8 cellular contexts compared by ENCODE assay signal in genomic region chr4:158769175-158769831, GRCh38. TPM values are rescaled to one million over a fixed set of nuclear protein-coding genes. Genes with fewer than 3 reads are reported as not detected.
DNase-seq lines count a peak whose midpoint lies in the region; ATAC-seq and TF ChIP-seq lines count a peak whose summit lies in the region.

No MANE protein-coding gene starts in this region.

- TSS peak; percentile 39 for BruUV-seq in PC-9 (replicated peaks; lab: Mats Ljungman, UMichigan)

- H3K36me3 ChIP-seq in PC-9 (ENCODE audit: low read depth) (no peaks in the 10 kb centered on the region), osteoblast (ENCODE audit: insufficient read depth, low read length) (no peaks in the 10 kb centered on the region)

- CTCF ChIA-PET in PC-9 (lab: Charles Lee) = interaction anchor here (0.6 to 0.9 kb wide), 3 partner anchors 38 to 58 kb away, joined by 3 to 5 read pairs (median 3); no protein-coding TSS in a partner anchor

- POLR2A ChIA-PET in PC-9 (lab: Charles Lee; ENCODE audit: unreplicated experiment) = interaction anchor here (0.6 to 0.7 kb wide), 3 partner anchors 41 to 303 kb away, joined by 3 to 4 read pairs (median 3); no protein-coding TSS in a partner anchor

- H3K9me3 ChIP-seq in PC-9 (ENCODE audit: insufficient read depth, low read depth) = no peaks in the 10 kb centered on the region
- no peaks in the 10 kb centered on the region for H3K9me3 ChIP-seq in osteoblast (ENCODE audit: low read depth, low read length)

- H3K4me3 ChIP-seq in PC-9 = peak overlapping the region; percentile 86
- H3K4me3 ChIP-seq in osteoblast (ENCODE audit: insufficient read depth, low read length) = peak overlapping the region; percentile 97

- H3K79me2 ChIP-seq in PC-9 (ENCODE audit: low read depth) (no peaks in the 10 kb centered on the region), osteoblast (ENCODE audit: insufficient read depth, low read length) (peaks cover 51% of the 10 kb centered on the region)

- DNase-seq in PC-9 = peak in 1 of 2 experiments; percentile 15
- DNase-seq in activated gamma-delta T cell treated with Interleukin-2 at 50 U/mL for 16 hours = peak; percentile 32
- peak; percentile 5 for DNase-seq in germinal center (ENCODE audit: low spot score)
- DNase-seq in osteoblast (ENCODE audit: insufficient read length, low spot score, missing footprints) = peak; percentile 66
- DNase-seq in ureter (ENCODE audit: low spot score) = peak; percentile 55
- no peak for DNase-seq in OCI-M2 (lab: John Stamatoyannopoulos, UW; ENCODE audit: unreplicated experiment)

- H4K20me1 ChIP-seq in PC-9 (ENCODE audit: insufficient read depth) (no peaks in the 10 kb centered on the region), osteoblast (ENCODE audit: insufficient read depth, low read length) (peaks cover 12% of the 10 kb centered on the region)

- no peak for TF ChIP-seq CTCF in PC-9 (conservative IDR thresholded peaks at IDR 0.05)
- no peak for TF ChIP-seq CTCF in osteoblast (IDR thresholded peaks at IDR 0.05; ENCODE audit: extremely low read depth, low read depth, low read length)

- H3K4me2 ChIP-seq in PC-9 (peak overlapping the region; percentile 95), osteoblast (ENCODE audit: insufficient read depth, low read length) (peak overlapping the region; percentile 79)

- H3K4me1 ChIP-seq in PC-9 (replicated peaks; ENCODE audit: insufficient read depth) = no peaks in the 10 kb centered on the region
- peaks cover 17% of the 10 kb centered on the region for H3K4me1 ChIP-seq in osteoblast (ENCODE audit: insufficient read depth, low read length)

- H3F3A ChIP-seq in PC-9 (ENCODE audit: insufficient read depth, low read depth) = no peaks in the 10 kb centered on the region

- ATAC-seq in GM18858 (IDR thresholded peaks at IDR 0.05; ENCODE audit: unreplicated experiment) (peak; percentile 11), HG02943 (IDR thresholded peaks at IDR 0.05; ENCODE audit: low read depth, unreplicated experiment) (peak; percentile 46)

- intact Hi-C loops in PC-9 (cut with micrococcal nuclease; ENCODE audit: unreplicated experiment) = loop anchor here (2.0 kb wide), 2 partner anchors 41 to 81 kb away; no protein-coding TSS in a partner anchor

- H3K27ac ChIP-seq in PC-9 = no peak overlapping the region
- peak overlapping the region; percentile 91 for H3K27ac ChIP-seq in osteoblast (ENCODE audit: low read depth, low read length)

- no peaks in the 10 kb centered on the region for H3K27me3 ChIP-seq in PC-9 (ENCODE audit: insufficient read depth, low read depth)
- H3K27me3 ChIP-seq in osteoblast (ENCODE audit: insufficient read depth, low read length) = no peaks in the 10 kb centered on the region

- peak overlapping the region; percentile 88 for H2AFZ ChIP-seq in PC-9
- H2AFZ ChIP-seq in osteoblast (ENCODE audit: low read length) = peak overlapping the region; percentile 77

- H3K9me2 ChIP-seq in PC-9 (ENCODE audit: insufficient read depth) = no peaks in the 10 kb centered on the region

RNA-seq across cellular contexts. Expression of gene FNIP2, which starts 0.5 kb away (rescaled TPM):
- total RNA-seq in PC-9 (2021) (2.1 and 2.5 TPM in 2 replicates), osteoblast (73.4 and 78.9 TPM in 2 replicates), ureter (45.6 TPM)

RNA-seq across cellular contexts. Expression of gene PPID, which starts 46.1 kb away (rescaled TPM):
- total RNA-seq in PC-9 (2021) (21.4 and 28.2 TPM in 2 replicates), osteoblast (19.2 and 21.4 TPM in 2 replicates), ureter (20.9 TPM)

Comparison
In these comparisons a context has a peak if more than half of its experiments do, and no peak if none do; other contexts are left out.
1. RNA of gene FNIP2, which starts 0.5 kb away (total RNA-seq): 73.4 to 78.9 TPM in osteoblast and 45.6 TPM in ureter (single experiment); 2.1 to 2.5 TPM in PC-9; every median in the first group is over 10 times any median in the second.